17 cellular contexts compared by ENCODE assay signal in the genomic region with DNA sequence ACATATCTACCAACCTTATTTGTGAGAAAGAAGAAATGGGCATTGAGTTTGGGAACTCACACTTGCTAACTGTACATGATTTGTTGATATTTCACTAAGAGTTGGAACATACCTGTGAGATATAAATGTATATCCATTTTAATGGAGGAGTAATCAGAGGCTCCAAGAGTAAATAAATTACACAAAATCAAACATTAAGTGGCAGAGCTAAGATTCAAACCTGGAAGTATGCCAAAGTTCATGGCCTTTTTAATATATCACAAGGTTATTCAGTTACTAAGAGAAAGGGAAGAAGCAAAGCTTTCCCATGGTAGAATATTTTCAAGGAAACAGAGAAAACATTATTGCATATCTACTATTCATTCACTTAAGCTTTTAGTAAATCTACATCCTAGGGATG.
DNase-seq lines count a peak whose midpoint lies in the region; ATAC-seq and TF ChIP-seq lines count a peak whose summit lies in the region.
"Had no signal": no experiment of that assay in that cellular context is flagged by ENCODE, and none has a peak within 500 bp of the region (broad histone marks: within the 10 kb centered on the region; RNA-seq: fewer than 3 reads in every experiment).

No MANE protein-coding gene starts in this region.

- H3K27me3 ChIP-seq in right cardiac atrium (ENCODE audit: control insufficient read depth, insufficient read depth) (no peaks in the 10 kb centered on the region), transverse colon (no peaks in the 10 kb centered on the region)
- H3K27me3 ChIP-seq: BLaER1 had no signal

- TF ChIP-seq POLR2A in transverse colon (IDR thresholded peaks at IDR 0.05), result no peak

- H3K4me3 ChIP-seq in mucosa of descending colon (no peak overlapping the region), right cardiac atrium (ENCODE audit: low read length) (no peak overlapping the region), transverse colon (no peak overlapping the region)
- H3K4me3 ChIP-seq: BLaER1, GM23338 had no signal

- H3K36me3 ChIP-seq in mucosa of descending colon (ENCODE audit: low read depth) (no peaks in the 10 kb centered on the region), transverse colon (no peaks in the 10 kb centered on the region)
- H3K36me3 ChIP-seq: BLaER1 had no signal

- intact Hi-C loops in mucosa of descending colon (cut with DNase I, micrococcal nuclease), result no loop called here
- intact Hi-C loops in right cardiac atrium (cut with DNase I), result no loop called here
- intact Hi-C loops in transverse colon (cut with DNase I; ENCODE audit: low total_unique reads), result no loop called here

- ATAC-seq in mucosa of descending colon, result peak; percentile 33
- no peak for ATAC-seq in right cardiac atrium
- ATAC-seq: GM23338, HCT116 had no signal

- H3K4me1 ChIP-seq in mucosa of descending colon (ENCODE audit: low read depth), result no peaks in the 10 kb centered on the region
- H3K4me1 ChIP-seq in right cardiac atrium (ENCODE audit: control insufficient read depth, insufficient read depth, low read length), result no peaks in the 10 kb centered on the region
- H3K4me1 ChIP-seq in transverse colon, result peaks cover 0 to 7% (median 1%) of the 10 kb centered on the region in 4 donors

- TF ChIP-seq EP300 in transverse colon (IDR thresholded peaks at IDR 0.05; ENCODE audit: low read depth), result no peak

- H3K9me3 ChIP-seq in mucosa of descending colon, result no peaks in the 10 kb centered on the region
- H3K9me3 ChIP-seq in right cardiac atrium (ENCODE audit: control insufficient read depth, low read length), result no peaks in the 10 kb centered on the region
- no peaks in the 10 kb centered on the region for H3K9me3 ChIP-seq in transverse colon
- H3K9me3 ChIP-seq: BLaER1 had no signal

- in situ Hi-C loops in transverse colon (cut with MboI; ENCODE audit: low pct_ligation_motif_present in 1 of 4, low pct_unique_long_range_greater_than_20kb in 1 of 4, low sequenced_read_pairs in 3 of 4), result no loop called here

- DNase-seq in NCI-H1105 treated with DMSO at 0.1 percent for 48 hours (lab: John Stamatoyannopoulos, UW) (peak; percentile 41), NCI-H1105 (lab: John Stamatoyannopoulos, UW) (no peak), HT-29 (ENCODE audit: low spot score) (peak; percentile 76), mucosa of descending colon (no peak), right cardiac atrium (no peak), GM19240 (ENCODE audit: insufficient read length, low spot score) (no peak), transverse colon (no peak)
- DNase-seq: 8988T; Calu3; CD4-positive, alpha-beta memory T cell; H7; HFFc6; IMR-90 had no signal

- TF ChIP-seq CTCF in mucosa of descending colon (IDR thresholded peaks at IDR 0.05) (no peak), transverse colon (IDR thresholded peaks at IDR 0.05) (no peak)

- H3K27ac ChIP-seq in right cardiac atrium (ENCODE audit: low read length) (no peak overlapping the region), transverse colon (no peak overlapping the region)
- H3K27ac ChIP-seq: BLaER1, HL-60 had no signal

Comparison
In these comparisons a context has a peak if more than half of its experiments do, and no peak if none do; other contexts are left out.
1. DNase-seq: peak in NCI-H1105 treated with DMSO at 0.1 percent for 48 hours (single experiment) and HT-29 (single experiment); none in NCI-H1105 (single experiment), mucosa of descending colon (0 of 3), right cardiac atrium (0 of 3), GM19240 (single experiment) and transverse colon (single experiment).